Comparison of ENCODE assay signal across 1 cellular context in the genomic region with DNA sequence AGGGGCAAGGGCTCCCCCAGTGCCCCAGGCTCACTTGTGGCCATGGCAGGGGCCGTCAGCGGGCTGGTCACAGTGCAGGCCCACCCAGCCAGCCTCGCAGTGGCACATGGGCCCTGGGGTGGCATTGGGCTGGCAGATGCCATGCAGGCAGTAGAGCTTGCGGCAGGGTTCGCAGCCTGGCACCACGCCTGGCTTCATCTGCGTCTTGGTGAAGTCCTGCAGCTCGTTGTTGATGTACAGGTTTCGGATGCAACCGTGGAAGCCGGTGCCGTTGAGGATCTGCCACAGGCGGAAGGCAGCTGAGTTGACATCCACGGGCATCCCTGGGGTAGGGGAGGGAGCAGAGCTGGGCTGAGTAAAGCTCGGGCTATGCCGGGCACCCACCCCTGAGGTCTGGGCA.
TF ChIP-seq lines count a peak whose summit lies in the region.

No MANE protein-coding gene starts in this region.

TF ChIP-seq in HEK293, 187 proteins besides CTCF, POLR2A, EP300 and RAD21 (continued from another document):
- TF ChIP-seq, protein P1, sequence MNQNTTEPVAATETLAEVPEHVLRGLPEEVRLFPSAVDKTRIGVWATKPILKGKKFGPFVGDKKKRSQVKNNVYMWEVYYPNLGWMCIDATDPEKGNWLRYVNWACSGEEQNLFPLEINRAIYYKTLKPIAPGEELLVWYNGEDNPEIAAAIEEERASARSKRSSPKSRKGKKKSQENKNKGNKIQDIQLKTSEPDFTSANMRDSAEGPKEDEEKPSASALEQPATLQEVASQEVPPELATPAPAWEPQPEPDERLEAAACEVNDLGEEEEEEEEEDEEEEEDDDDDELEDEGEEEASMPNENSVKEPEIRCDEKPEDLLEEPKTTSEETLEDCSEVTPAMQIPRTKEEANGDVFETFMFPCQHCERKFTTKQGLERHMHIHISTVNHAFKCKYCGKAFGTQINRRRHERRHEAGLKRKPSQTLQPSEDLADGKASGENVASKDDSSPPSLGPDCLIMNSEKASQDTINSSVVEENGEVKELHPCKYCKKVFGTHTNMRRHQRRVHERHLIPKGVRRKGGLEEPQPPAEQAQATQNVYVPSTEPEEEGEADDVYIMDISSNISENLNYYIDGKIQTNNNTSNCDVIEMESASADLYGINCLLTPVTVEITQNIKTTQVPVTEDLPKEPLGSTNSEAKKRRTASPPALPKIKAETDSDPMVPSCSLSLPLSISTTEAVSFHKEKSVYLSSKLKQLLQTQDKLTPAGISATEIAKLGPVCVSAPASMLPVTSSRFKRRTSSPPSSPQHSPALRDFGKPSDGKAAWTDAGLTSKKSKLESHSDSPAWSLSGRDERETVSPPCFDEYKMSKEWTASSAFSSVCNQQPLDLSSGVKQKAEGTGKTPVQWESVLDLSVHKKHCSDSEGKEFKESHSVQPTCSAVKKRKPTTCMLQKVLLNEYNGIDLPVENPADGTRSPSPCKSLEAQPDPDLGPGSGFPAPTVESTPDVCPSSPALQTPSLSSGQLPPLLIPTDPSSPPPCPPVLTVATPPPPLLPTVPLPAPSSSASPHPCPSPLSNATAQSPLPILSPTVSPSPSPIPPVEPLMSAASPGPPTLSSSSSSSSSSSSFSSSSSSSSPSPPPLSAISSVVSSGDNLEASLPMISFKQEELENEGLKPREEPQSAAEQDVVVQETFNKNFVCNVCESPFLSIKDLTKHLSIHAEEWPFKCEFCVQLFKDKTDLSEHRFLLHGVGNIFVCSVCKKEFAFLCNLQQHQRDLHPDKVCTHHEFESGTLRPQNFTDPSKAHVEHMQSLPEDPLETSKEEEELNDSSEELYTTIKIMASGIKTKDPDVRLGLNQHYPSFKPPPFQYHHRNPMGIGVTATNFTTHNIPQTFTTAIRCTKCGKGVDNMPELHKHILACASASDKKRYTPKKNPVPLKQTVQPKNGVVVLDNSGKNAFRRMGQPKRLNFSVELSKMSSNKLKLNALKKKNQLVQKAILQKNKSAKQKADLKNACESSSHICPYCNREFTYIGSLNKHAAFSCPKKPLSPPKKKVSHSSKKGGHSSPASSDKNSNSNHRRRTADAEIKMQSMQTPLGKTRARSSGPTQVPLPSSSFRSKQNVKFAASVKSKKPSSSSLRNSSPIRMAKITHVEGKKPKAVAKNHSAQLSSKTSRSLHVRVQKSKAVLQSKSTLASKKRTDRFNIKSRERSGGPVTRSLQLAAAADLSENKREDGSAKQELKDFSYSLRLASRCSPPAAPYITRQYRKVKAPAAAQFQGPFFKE (tag by site-specific recombination; IDR thresholded peaks at IDR 0.05; ENCODE audit: borderline replicate concordance), result no peak
- TF ChIP-seq ZNF623 (tag by site-specific recombination; IDR thresholded peaks at IDR 0.05) (no peak), ZNF473 (tag by site-specific recombination; IDR thresholded peaks at IDR 0.05) (no peak), ZNF175 (tag by site-specific recombination; IDR thresholded peaks at IDR 0.05) (no peak), BCL11B (tag by site-specific recombination; IDR thresholded peaks at IDR 0.05; ENCODE audit: low read depth) (no peak)
- TF ChIP-seq, protein P2, sequence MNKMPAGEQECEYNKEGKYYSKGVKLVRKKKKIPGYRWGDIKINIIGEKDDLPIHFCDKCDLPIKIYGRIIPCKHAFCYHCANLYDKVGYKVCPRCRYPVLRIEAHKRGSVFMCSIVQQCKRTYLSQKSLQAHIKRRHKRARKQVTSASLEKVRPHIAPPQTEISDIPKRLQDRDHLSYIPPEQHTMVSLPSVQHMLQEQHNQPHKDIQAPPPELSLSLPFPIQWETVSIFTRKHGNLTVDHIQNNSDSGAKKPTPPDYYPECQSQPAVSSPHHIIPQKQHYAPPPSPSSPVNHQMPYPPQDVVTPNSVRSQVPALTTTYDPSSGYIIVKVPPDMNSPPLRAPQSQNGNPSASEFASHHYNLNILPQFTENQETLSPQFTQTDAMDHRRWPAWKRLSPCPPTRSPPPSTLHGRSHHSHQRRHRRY (tag by site-specific recombination; IDR thresholded peaks at IDR 0.05), result no peak
- TF ChIP-seq, protein P3, sequence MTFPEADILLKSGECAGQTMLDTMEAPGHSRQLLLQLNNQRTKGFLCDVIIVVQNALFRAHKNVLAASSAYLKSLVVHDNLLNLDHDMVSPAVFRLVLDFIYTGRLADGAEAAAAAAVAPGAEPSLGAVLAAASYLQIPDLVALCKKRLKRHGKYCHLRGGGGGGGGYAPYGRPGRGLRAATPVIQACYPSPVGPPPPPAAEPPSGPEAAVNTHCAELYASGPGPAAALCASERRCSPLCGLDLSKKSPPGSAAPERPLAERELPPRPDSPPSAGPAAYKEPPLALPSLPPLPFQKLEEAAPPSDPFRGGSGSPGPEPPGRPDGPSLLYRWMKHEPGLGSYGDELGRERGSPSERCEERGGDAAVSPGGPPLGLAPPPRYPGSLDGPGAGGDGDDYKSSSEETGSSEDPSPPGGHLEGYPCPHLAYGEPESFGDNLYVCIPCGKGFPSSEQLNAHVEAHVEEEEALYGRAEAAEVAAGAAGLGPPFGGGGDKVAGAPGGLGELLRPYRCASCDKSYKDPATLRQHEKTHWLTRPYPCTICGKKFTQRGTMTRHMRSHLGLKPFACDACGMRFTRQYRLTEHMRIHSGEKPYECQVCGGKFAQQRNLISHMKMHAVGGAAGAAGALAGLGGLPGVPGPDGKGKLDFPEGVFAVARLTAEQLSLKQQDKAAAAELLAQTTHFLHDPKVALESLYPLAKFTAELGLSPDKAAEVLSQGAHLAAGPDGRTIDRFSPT (tag by site-specific recombination; IDR thresholded peaks at IDR 0.05), result peak; percentile 22; the same call in 1 of the 2 replicates
